ENCODE assay signal across 25 cellular contexts in genomic region chr4:67659065-67659464, GRCh38.
"Had no signal": no experiment of that assay in that cellular context is flagged by ENCODE, and none has a peak within 500 bp of the region (broad histone marks: within the 10 kb centered on the region; RNA-seq: fewer than 3 reads in every experiment).

No MANE protein-coding gene starts in this region.

- H3K9me3 ChIP-seq: colonic mucosa had no signal

- H3K27ac Mint-ChIP-seq: activated CD4-positive, alpha-beta T cell treated with anti-CD3 and anti-CD28 coated beads, Interleukin-2, amount 10 ng/mL, durations not matched to agents 7 days and 5 days; activated naive CD8-positive, alpha-beta T cell treated with anti-CD3 and anti-CD28 coated beads, Interleukin-2, amount 10 ng/mL, durations not matched to agents 7 days and 5 days; T-cell had no signal

- H3K27me3 Mint-ChIP-seq: activated CD4-positive, alpha-beta T cell treated with anti-CD3 and anti-CD28 coated beads, Interleukin-2, amount 10 ng/mL, durations not matched to agents 7 days and 5 days; activated naive CD8-positive, alpha-beta T cell treated with anti-CD3 and anti-CD28 coated beads, Interleukin-2, amount 10 ng/mL, durations not matched to agents 7 days and 5 days; IgD-negative memory B cell; T-cell had no signal

- DNase-seq: activated CD4-positive, alpha-beta T cell treated with anti-CD3 and anti-CD28 coated beads, Interleukin-2, amount 10 ng/mL, durations not matched to agents 7 days and 5 days; activated gamma-delta T cell; activated naive CD8-positive, alpha-beta T cell treated with anti-CD3 and anti-CD28 coated beads, Interleukin-2, amount 10 ng/mL, durations not matched to agents 7 days and 5 days; aorta; caudate nucleus; colonic mucosa; KG1; NCI-H1048; NCI-H146; NCI-H187 treated with DMSO at 0.1 percent for 48 hours; NCI-H2081 treated with DMSO at 0.1 percent for 48 hours; NCI-H2171; NCI-H226; NCI-H526; NCI-H774; NK-92 treated with Interleukin-12 subunit alpha and Interleukin-12 subunit beta, amount 100 ng/mL, for 24 hours; OCI-M1; RPMI8226; T-cell; WERI-Rb-1 had no signal

- ATAC-seq: Panc1, Right ventricle myocardium inferior, T-cell had no signal

- H3K4me3 Mint-ChIP-seq: activated CD4-positive, alpha-beta T cell treated with anti-CD3 and anti-CD28 coated beads, Interleukin-2, amount 10 ng/mL, durations not matched to agents 7 days and 5 days; activated naive CD8-positive, alpha-beta T cell treated with anti-CD3 and anti-CD28 coated beads, Interleukin-2, amount 10 ng/mL, durations not matched to agents 7 days and 5 days; IgD-negative memory B cell; T-cell had no signal

- H3K27me3 ChIP-seq: breast epithelium, colonic mucosa had no signal

- H3K4me3 ChIP-seq: breast epithelium, colonic mucosa, SK-N-MC had no signal

- H3K4me1 ChIP-seq: breast epithelium, colonic mucosa had no signal

- H3K27ac ChIP-seq: breast epithelium, colonic mucosa, SK-N-MC, WERI-Rb-1 had no signal
